Comparison of ENCODE assay signal across 22 cellular contexts in genomic region chr6:79127660-79128059, GRCh38. TPM values are rescaled to one million over a fixed set of nuclear protein-coding genes. Genes with fewer than 3 reads are reported as not detected.
DNase-seq lines count a peak whose midpoint lies in the region; ATAC-seq, FAIRE-seq and TF ChIP-seq lines count a peak whose summit lies in the region.
"Had no signal": no experiment of that assay in that cellular context is flagged by ENCODE, and none has a peak within 500 bp of the region (broad histone marks: within the 10 kb centered on the region; RNA-seq: fewer than 3 reads in every experiment).

No MANE protein-coding gene starts in this region.

- DNase-seq in DMS 273 (lab: John Stamatoyannopoulos, UW; ENCODE audit: unreplicated experiment) (peak; percentile 14), DMS 273 treated with DMSO at 0.1 percent for 48 hours (lab: John Stamatoyannopoulos, UW) (no peak), HuH-7 (ENCODE audit: low spot score) (peak; percentile 3), GM12878 (ENCODE audit: low read depth, low spot score) (no peak), neural progenitor cell (ENCODE audit: low spot score) (peak; percentile 5), psoas muscle (no peak), CD1c-positive myeloid dendritic cell (ENCODE audit: extremely low spot score) (no peak)
- DNase-seq: activated CD4-positive, CD25-positive, alpha-beta regulatory T cell; cortex of kidney; HFFc6; NCI-H1436; NCI-H510A; occipital lobe; stimulated activated CD4-positive, alpha-beta T cell treated with anti-CD3 and anti-CD28 coated beads, Interleukin-4, amount 100 ng/mL, for 24 hours; T-helper 1 cell had no signal

- no peaks in the 10 kb centered on the region for H3F3A ChIP-seq in neural progenitor cell (ENCODE audit: low read depth)

- no peaks in the 10 kb centered on the region for H3K36me3 Mint-ChIP-seq in neural progenitor cell

- no peak for FAIRE-seq in GM12878 (lab: Jason Lieb, UNC)
- FAIRE-seq: astrocyte had no signal

- no peak overlapping the region for H3K4me2 ChIP-seq in GM12878 (ENCODE audit: control insufficient read depth, insufficient read depth)
- no peak overlapping the region for H3K4me2 ChIP-seq in neural progenitor cell

- SMC1A ChIA-PET in GM12878 (lab: Charles Lee; ENCODE audit: uncharacterized antibody, unreplicated experiment), result no interaction called here

- H4K20me1 ChIP-seq in GM12878 (ENCODE audit: control insufficient read depth, insufficient read depth), result no peaks in the 10 kb centered on the region
- H4K20me1 ChIP-seq in neural progenitor cell (ENCODE audit: low read depth), result no peaks in the 10 kb centered on the region

- H3K9me3 ChIP-seq in GM12878 (replicated peaks; ENCODE audit: control insufficient read depth, insufficient read depth, low read length) (no peaks in the 10 kb centered on the region), neural progenitor cell (ENCODE audit: low read depth) (no peaks in the 10 kb centered on the region), psoas muscle (peaks cover 6% of the 10 kb centered on the region)
- H3K9me3 ChIP-seq: thoracic aorta had no signal

- H3K27me3 ChIP-seq in GM12878 (replicated peaks in 1 of 2; ENCODE audit: control insufficient read depth in 2 of 2, insufficient read depth in 2 of 2, low read length in 1 of 2) (no peaks in the 10 kb centered on the region), neural progenitor cell (no peaks in the 10 kb centered on the region), psoas muscle (ENCODE audit: insufficient read depth in 3 of 3, low read length in 2 of 3) (no peaks in the 10 kb centered on the region)
- H3K27me3 ChIP-seq: esophagus muscularis mucosa had no signal

- no peak for TF ChIP-seq POLR2A in GM12878 (IDR thresholded peaks at IDR 0.05; ENCODE audit: low read depth, low read length)

- no TSS peak for BruUV-seq in GM12878 (replicated peaks; lab: Mats Ljungman, UMichigan)

- TF ChIP-seq RAD21 in GM12878 (IDR thresholded peaks at IDR 0.05; ENCODE audit: insufficient read depth, low read depth, low read length), result no peak

- intact Hi-C loops in GM12878 (cut with micrococcal nuclease; ENCODE audit: unreplicated experiment) (no loop called here), psoas muscle (cut with DNase I) (no loop called here)

- no peak overlapping the region for H3K27ac Mint-ChIP-seq in neural progenitor cell
- H3K27ac Mint-ChIP-seq: HFFc6 had no signal

- H3K4me3 Mint-ChIP-seq in neural progenitor cell, result no peak overlapping the region
- H3K4me3 Mint-ChIP-seq: HFFc6 had no signal

- no peak overlapping the region for H3K27ac ChIP-seq in GM12878 (ENCODE audit: control insufficient read depth, insufficient read depth)
- H3K27ac ChIP-seq in neural progenitor cell, result no peak overlapping the region
- H3K27ac ChIP-seq in psoas muscle, result no peak overlapping the region
- H3K27ac ChIP-seq: 22Rv1, C4-2B, esophagus muscularis mucosa, RWPE1, thoracic aorta had no signal

- no peak overlapping the region for H2AFZ ChIP-seq in GM12878 (ENCODE audit: control insufficient read depth, low read depth, low read length)
- no peak overlapping the region for H2AFZ ChIP-seq in neural progenitor cell (replicated peaks)

- H3K27me3 Mint-ChIP-seq in neural progenitor cell (ENCODE audit: insufficient read depth, low read depth), result no peaks in the 10 kb centered on the region

- ATAC-seq in GM12878, result peak; percentile 52; the same call in 2 of the 3 replicates
- no peak for ATAC-seq in GM21367 (IDR thresholded peaks at IDR 0.05; ENCODE audit: unreplicated experiment)
- no peak for ATAC-seq in psoas muscle

- H3K9me3 Mint-ChIP-seq in neural progenitor cell, result peaks cover 3% of the 10 kb centered on the region
- H3K9me3 Mint-ChIP-seq: HFFc6 had no signal

- H3K4me1 ChIP-seq in GM12878 (ENCODE audit: control insufficient read depth, insufficient read depth, low read length), result no peaks in the 10 kb centered on the region
- no peaks in the 10 kb centered on the region for H3K4me1 ChIP-seq in neural progenitor cell
- no peaks in the 10 kb centered on the region for H3K4me1 ChIP-seq in psoas muscle
- H3K4me1 ChIP-seq: esophagus muscularis mucosa had no signal

- CTCF ChIA-PET in GM12878 (lab: Yijun Ruan, JAX), result no interaction called here

- H3K79me2 ChIP-seq in GM12878 (ENCODE audit: control insufficient read depth, insufficient read depth, low read length) (no peaks in the 10 kb centered on the region), neural progenitor cell (ENCODE audit: low read depth) (no peaks in the 10 kb centered on the region)

- TF ChIP-seq CTCF in GM12878 (IDR thresholded peaks at IDR 0.05 in 2 of 3, conservative IDR thresholded peaks at IDR 0.05 in 1 of 3; ENCODE audit: control insufficient read depth in 2 of 3, extremely low read depth in 1 of 3, insufficient read depth in 1 of 3, low read depth in 3 of 3, low read length in 3 of 3) (no peak), neural progenitor cell (IDR thresholded peaks at IDR 0.05) (peak; percentile 17), psoas muscle (IDR thresholded peaks at IDR 0.05) (no peak)

- no peak for TF ChIP-seq EP300 in GM12878 (IDR thresholded peaks at IDR 0.05; ENCODE audit: borderline replicate concordance in 1 of 2, control insufficient read depth in 1 of 2, low read depth in 2 of 2, low read length in 2 of 2)

- H3K36me3 ChIP-seq in GM12878 (ENCODE audit: control insufficient read depth in 2 of 2, insufficient read depth in 2 of 2, low read length in 1 of 2) (no peaks in the 10 kb centered on the region), neural progenitor cell (no peaks in the 10 kb centered on the region), psoas muscle (ENCODE audit: insufficient read depth in 1 of 2, low read depth in 1 of 2) (no peaks in the 10 kb centered on the region)
- H3K36me3 ChIP-seq: esophagus muscularis mucosa, thoracic aorta had no signal

- POLR2A ChIA-PET in GM12878 (lab: Charles Lee), result no interaction called here

- no peak overlapping the region for H3K4me3 ChIP-seq in GM12878
- H3K4me3 ChIP-seq in neural progenitor cell, result no peak overlapping the region
- H3K4me3 ChIP-seq in psoas muscle, result no peak overlapping the region
- H3K4me3 ChIP-seq: esophagus muscularis mucosa, thoracic aorta had no signal

- in situ Hi-C loops in GM12878 (cut with MboI), result no loop called here

- RAD21 ChIA-PET in GM12878 (lab: Charles Lee; ENCODE audit: unreplicated experiment), result interaction anchor here (1.0 kb wide), 1 partner anchor 115 kb away, joined by 3 read pairs; no protein-coding TSS in a partner anchor

- no peaks in the 10 kb centered on the region for H3K4me1 Mint-ChIP-seq in neural progenitor cell

- H3K9ac ChIP-seq in GM12878 (ENCODE audit: control insufficient read depth, insufficient read depth, low read length) (no peak overlapping the region), neural progenitor cell (no peak overlapping the region)

TF ChIP-seq in GM12878, 131 proteins besides CTCF, POLR2A, EP300 and RAD21 (continues in another document):
- TF ChIP-seq SREBF1 (IDR thresholded peaks at IDR 0.05; ENCODE audit: low read length) (no peak), BHLHE40 (IDR thresholded peaks at IDR 0.05; ENCODE audit: borderline replicate concordance in 1 of 2, low read depth in 2 of 2, low read length in 1 of 2) (no peak), CREB1 (IDR thresholded peaks at IDR 0.05; ENCODE audit: low read depth) (no peak), NRF1 (conservative IDR thresholded peaks at IDR 0.05; ENCODE audit: low read depth, low read length) (no peak)

RNA-seq across cellular contexts. Expression of gene PHIP, which starts 49.6 kb away (rescaled TPM):
- total RNA-seq in GM12878 (2013; cell fraction: nucleolus; rRNA removed), result 117 and 124 TPM in 2 replicates
- total RNA-seq in GM12878 (2014; rRNA removed) (22.6 and 28.1 TPM in 2 replicates), GM12878 (2014; rRNA removed; fragmentation: Illumina TruSeq; extraction: Trizol) (34.6 and 36.3 TPM in 2 replicates), GM12878 (2021) (25.2 and 26.5 TPM in 2 replicates), neural progenitor cell (ENCODE audit: low replicate concordance) (80.0 and 129 TPM in 2 replicates), psoas muscle (10 to 100 TPM; 12.1 to 15.3 (median 13.5) TPM)
- polyA plus RNA-seq in GM12878 (2011; ENCODE audit: low read depth), result 7.6 TPM
- polyA plus RNA-seq in GM12878 (2011; rRNA removed) (15.3 and 24.3 TPM in 2 replicates), GM12878 (2014; fragmentation: Illumina TruSeq; extraction: Trizol) (25.7 and 33.7 TPM in 2 replicates), GM12878 (2014; fragmentation: Nextera tagmentation; extraction: Ambion mirVana) (1 to 10 TPM; 8.5 to 9.8 TPM), GM12878 (2014; rRNA removed) (11.2 and 12.2 TPM in 2 replicates), GM12878 (2016; fragmentation: Nextera tagmentation; extraction: Ambion mirVana) (10 to 100 TPM; 17.0 to 18.8 TPM), psoas muscle (1 to 10 TPM; 3.1 to 5.7 (median 3.7) TPM)
- 4.8 and 5.6 TPM in 2 replicates for polyA plus RNA-seq in GM12878 (2011; cell fraction: cytosol; rRNA removed)
- polyA plus RNA-seq in GM12878 (2011; cell fraction: nucleus; rRNA removed), result 34.4 and 39.4 TPM in 2 replicates
- 14.1 and 17.0 TPM in 2 replicates for polyA plus RNA-seq in GM12878 (2012)
- 28.4 and 41.4 TPM in 2 replicates for polyA minus RNA-seq in GM12878 (2011; rRNA and poly(A)+ RNA removed)
- polyA minus RNA-seq in GM12878 (2011; cell fraction: cytosol; rRNA and poly(A)+ RNA removed), result 12.8 and 15.9 TPM in 2 replicates
- polyA minus RNA-seq in GM12878 (2011; cell fraction: nucleus; rRNA and poly(A)+ RNA removed), result 62.6 and 76.3 TPM in 2 replicates

Comparison
In these comparisons a context has a peak if more than half of its experiments do, and no peak if none do; other contexts are left out.
1. DNase-seq: peak in DMS 273 (single experiment), HuH-7 (single experiment) and neural progenitor cell (single experiment); none in DMS 273 treated with DMSO at 0.1 percent for 48 hours (single experiment), GM12878 (single experiment), psoas muscle (0 of 2) and CD1c-positive myeloid dendritic cell (single experiment).